ENCODE assay signal across 2 cellular contexts in the genomic region with DNA sequence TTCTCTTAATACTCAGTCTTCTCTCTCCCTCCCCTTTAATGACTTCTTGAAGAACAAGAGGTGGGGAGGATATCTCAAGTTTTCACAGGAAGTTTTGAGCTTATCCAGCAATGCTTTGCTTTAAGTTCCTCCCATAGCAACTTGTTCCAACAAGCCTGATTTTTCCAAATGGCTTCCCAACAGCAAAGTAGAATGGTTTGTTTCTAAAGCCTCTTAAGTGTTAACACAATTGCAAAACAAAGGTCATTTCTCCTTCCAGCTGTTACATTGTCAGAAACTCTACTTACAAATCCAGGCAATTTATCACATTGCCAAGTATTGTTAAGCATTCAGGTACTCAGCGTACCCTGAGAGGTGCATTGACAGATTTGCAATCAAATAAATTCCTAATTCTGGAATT.
TF ChIP-seq lines count a peak whose summit lies in the region.

No MANE protein-coding gene starts in this region.

TF ChIP-seq in GM12878, 131 proteins besides CTCF, POLR2A, EP300 and RAD21 (continues in another document):
- no peak for TF ChIP-seq MXI1 (IDR thresholded peaks at IDR 0.05; ENCODE audit: low read depth, low read length)
- no peak for TF ChIP-seq ATF2 (IDR thresholded peaks at IDR 0.05; ENCODE audit: low read length)
- no peak for TF ChIP-seq RCOR1 (conservative IDR thresholded peaks at IDR 0.05; ENCODE audit: low read depth, low read length)
- TF ChIP-seq SUPT20H (IDR thresholded peaks at IDR 0.05; ENCODE audit: borderline replicate concordance, control insufficient read depth, low read depth, low read length), result no peak
- TF ChIP-seq, protein P1, sequence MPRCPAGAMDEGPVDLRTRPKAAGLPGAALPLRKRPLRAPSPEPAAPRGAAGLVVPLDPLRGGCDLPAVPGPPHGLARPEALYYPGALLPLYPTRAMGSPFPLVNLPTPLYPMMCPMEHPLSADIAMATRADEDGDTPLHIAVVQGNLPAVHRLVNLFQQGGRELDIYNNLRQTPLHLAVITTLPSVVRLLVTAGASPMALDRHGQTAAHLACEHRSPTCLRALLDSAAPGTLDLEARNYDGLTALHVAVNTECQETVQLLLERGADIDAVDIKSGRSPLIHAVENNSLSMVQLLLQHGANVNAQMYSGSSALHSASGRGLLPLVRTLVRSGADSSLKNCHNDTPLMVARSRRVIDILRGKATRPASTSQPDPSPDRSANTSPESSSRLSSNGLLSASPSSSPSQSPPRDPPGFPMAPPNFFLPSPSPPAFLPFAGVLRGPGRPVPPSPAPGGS (IDR thresholded peaks at IDR 0.05; ENCODE audit: borderline replicate concordance, insufficient read depth, low read depth, low read length, poor library complexity, severe bottlenecking), result no peak
- TF ChIP-seq E2F4 (IDR thresholded peaks at IDR 0.05; ENCODE audit: low read depth, low read length), result no peak
- TF ChIP-seq CBX3 (IDR thresholded peaks at IDR 0.05; ENCODE audit: borderline replicate concordance, low read depth), result no peak
- TF ChIP-seq JUND (IDR thresholded peaks at IDR 0.05; ENCODE audit: low read depth, low read length), result no peak
- no peak for TF ChIP-seq SUZ12 (IDR thresholded peaks at IDR 0.05; ENCODE audit: unreplicated experiment)
- no peak for TF ChIP-seq PAX5 (IDR thresholded peaks at IDR 0.05; ENCODE audit: borderline replicate concordance, low read depth, low read length)
- no peak for TF ChIP-seq KDM1A (IDR thresholded peaks at IDR 0.05; ENCODE audit: borderline replicate concordance)
- TF ChIP-seq, protein P2, sequence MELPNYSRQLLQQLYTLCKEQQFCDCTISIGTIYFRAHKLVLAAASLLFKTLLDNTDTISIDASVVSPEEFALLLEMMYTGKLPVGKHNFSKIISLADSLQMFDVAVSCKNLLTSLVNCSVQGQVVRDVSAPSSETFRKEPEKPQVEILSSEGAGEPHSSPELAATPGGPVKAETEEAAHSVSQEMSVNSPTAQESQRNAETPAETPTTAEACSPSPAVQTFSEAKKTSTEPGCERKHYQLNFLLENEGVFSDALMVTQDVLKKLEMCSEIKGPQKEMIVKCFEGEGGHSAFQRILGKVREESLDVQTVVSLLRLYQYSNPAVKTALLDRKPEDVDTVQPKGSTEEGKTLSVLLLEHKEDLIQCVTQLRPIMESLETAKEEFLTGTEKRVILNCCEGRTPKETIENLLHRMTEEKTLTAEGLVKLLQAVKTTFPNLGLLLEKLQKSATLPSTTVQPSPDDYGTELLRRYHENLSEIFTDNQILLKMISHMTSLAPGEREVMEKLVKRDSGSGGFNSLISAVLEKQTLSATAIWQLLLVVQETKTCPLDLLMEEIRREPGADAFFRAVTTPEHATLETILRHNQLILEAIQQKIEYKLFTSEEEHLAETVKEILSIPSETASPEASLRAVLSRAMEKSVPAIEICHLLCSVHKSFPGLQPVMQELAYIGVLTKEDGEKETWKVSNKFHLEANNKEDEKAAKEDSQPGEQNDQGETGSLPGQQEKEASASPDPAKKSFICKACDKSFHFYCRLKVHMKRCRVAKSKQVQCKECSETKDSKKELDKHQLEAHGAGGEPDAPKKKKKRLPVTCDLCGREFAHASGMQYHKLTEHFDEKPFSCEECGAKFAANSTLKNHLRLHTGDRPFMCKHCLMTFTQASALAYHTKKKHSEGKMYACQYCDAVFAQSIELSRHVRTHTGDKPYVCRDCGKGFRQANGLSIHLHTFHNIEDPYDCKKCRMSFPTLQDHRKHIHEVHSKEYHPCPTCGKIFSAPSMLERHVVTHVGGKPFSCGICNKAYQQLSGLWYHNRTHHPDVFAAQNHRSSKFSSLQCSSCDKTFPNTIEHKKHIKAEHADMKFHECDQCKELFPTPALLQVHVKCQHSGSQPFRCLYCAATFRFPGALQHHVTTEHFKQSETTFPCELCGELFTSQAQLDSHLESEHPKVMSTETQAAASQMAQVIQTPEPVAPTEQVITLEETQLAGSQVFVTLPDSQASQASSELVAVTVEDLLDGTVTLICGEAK (IDR thresholded peaks at IDR 0.05; ENCODE audit: borderline replicate concordance), result no peak

TF ChIP-seq in SK-N-SH treated with all-trans-retinoic acid at 6 μM for 48 hours, 23 proteins besides CTCF, POLR2A, EP300 and RAD21:
- TF ChIP-seq OSR1 (CRISPR knock-in tag; IDR thresholded peaks at IDR 0.05) (no peak), TSHZ2 (CRISPR knock-in tag; IDR thresholded peaks at IDR 0.05) (no peak), ZFP3 (CRISPR knock-in tag; IDR thresholded peaks at IDR 0.05) (no peak), ZNF70 (CRISPR knock-in tag; IDR thresholded peaks at IDR 0.05) (no peak), RARB (CRISPR knock-in tag; IDR thresholded peaks at IDR 0.05) (no peak), CSDC2 (CRISPR knock-in tag; IDR thresholded peaks at IDR 0.05) (no peak)
- TF ChIP-seq, protein P3, sequence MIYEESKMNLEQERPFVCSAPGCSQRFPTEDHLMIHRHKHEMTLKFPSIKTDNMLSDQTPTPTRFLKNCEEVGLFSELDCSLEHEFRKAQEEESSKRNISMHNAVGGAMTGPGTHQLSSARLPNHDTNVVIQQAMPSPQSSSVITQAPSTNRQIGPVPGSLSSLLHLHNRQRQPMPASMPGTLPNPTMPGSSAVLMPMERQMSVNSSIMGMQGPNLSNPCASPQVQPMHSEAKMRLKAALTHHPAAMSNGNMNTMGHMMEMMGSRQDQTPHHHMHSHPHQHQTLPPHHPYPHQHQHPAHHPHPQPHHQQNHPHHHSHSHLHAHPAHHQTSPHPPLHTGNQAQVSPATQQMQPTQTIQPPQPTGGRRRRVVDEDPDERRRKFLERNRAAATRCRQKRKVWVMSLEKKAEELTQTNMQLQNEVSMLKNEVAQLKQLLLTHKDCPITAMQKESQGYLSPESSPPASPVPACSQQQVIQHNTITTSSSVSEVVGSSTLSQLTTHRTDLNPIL (CRISPR knock-in tag; IDR thresholded peaks at IDR 0.05; ENCODE audit: low read depth), result no peak
